ENCODE assay signal across 8 cellular contexts in genomic region chr3:160403028-160403545, GRCh38. TPM values are rescaled to one million over a fixed set of nuclear protein-coding genes. Genes with fewer than 3 reads are reported as not detected.
DNase-seq lines count a peak whose midpoint lies in the region; ATAC-seq, FAIRE-seq and TF ChIP-seq lines count a peak whose summit lies in the region.
"Had no signal": no experiment of that assay in that cellular context is flagged by ENCODE, and none has a peak within 500 bp of the region (broad histone marks: within the 10 kb centered on the region; RNA-seq: fewer than 3 reads in every experiment).

No MANE protein-coding gene starts in this region.

- H3K9me3 Mint-ChIP-seq in osteocyte (ENCODE audit: unreplicated experiment) = no peaks in the 10 kb centered on the region

- FAIRE-seq in RCC 7860 (lab: Jason Lieb, UNC) = no peak

- peaks cover 7% of the 10 kb centered on the region for H3K36me3 Mint-ChIP-seq in osteocyte (ENCODE audit: unreplicated experiment)

- H3K4me1 Mint-ChIP-seq in osteocyte (ENCODE audit: unreplicated experiment) = peaks cover 49% of the 10 kb centered on the region

- no peaks in the 10 kb centered on the region for H3K27me3 Mint-ChIP-seq in osteocyte (ENCODE audit: unreplicated experiment)

- H3K4me3 ChIP-seq in GM12865 (ENCODE audit: low read depth, low read length) (peak overlapping the region; percentile 85), choroid plexus epithelial cell (ENCODE audit: low read depth, low read length) (peak overlapping the region; percentile 90)

- DNase-seq in GM12865 (ENCODE audit: low read depth) (no peak), NCI-H146 (lab: John Stamatoyannopoulos, UW) (peak; percentile 17), choroid plexus epithelial cell (ENCODE audit: low read depth) (peak; percentile 33), osteocyte (ENCODE audit: extremely low spot score, unreplicated experiment) (no peak), RCC 7860 (ENCODE audit: low spot score) (no peak), GM10266 (ENCODE audit: extremely low spot score) (no peak)
- DNase-seq: naive B cell had no signal

- H3K4me3 Mint-ChIP-seq in osteocyte (ENCODE audit: unreplicated experiment) = peak overlapping the region; percentile 89

- no peak for TF ChIP-seq CTCF in GM12865 (IDR thresholded peaks at IDR 0.05; ENCODE audit: insufficient read depth, low read depth, low read length, missing control alignments)
- TF ChIP-seq CTCF in choroid plexus epithelial cell (conservative IDR thresholded peaks at IDR 0.05; ENCODE audit: low read depth, low read length) = no peak
- no peak for TF ChIP-seq CTCF in osteocyte (IDR thresholded peaks at IDR 0.05)
- TF ChIP-seq CTCF in GM10266 (IDR thresholded peaks at IDR 0.05; ENCODE audit: control insufficient read depth, insufficient read depth, low read depth, missing control alignments) = no peak

- ATAC-seq in GM19328 (IDR thresholded peaks at IDR 0.05; ENCODE audit: unreplicated experiment) = no peak

- peak overlapping the region; percentile 99 for H3K27ac Mint-ChIP-seq in osteocyte (ENCODE audit: unreplicated experiment)

RNA-seq across cellular contexts. Expression of gene SMC4, which starts 3.6 kb away (rescaled TPM):
- total RNA-seq in osteocyte = 59.2 and 68.8 TPM in 2 replicates

RNA-seq across cellular contexts. Expression of gene IFT80, which starts 4.1 kb away (rescaled TPM):
- total RNA-seq in osteocyte = 42.8 and 43.3 TPM in 2 replicates

RNA-seq across cellular contexts. Expression of gene TRIM59, which starts 46.5 kb away (rescaled TPM):
- total RNA-seq in osteocyte = 36.0 and 40.3 TPM in 2 replicates

Comparison
In these comparisons a context has a peak if more than half of its experiments do, and no peak if none do; other contexts are left out.
1. DNase-seq: peak in NCI-H146 (single experiment) and choroid plexus epithelial cell (single experiment); none in GM12865 (single experiment), osteocyte (single experiment), RCC 7860 (single experiment) and GM10266 (single experiment).